8 cellular contexts compared by ENCODE assay signal in genomic region chr6:30103630-30104179, GRCh38. TPM values are rescaled to one million over a fixed set of nuclear protein-coding genes. Genes with fewer than 3 reads are reported as not detected.
DNase-seq lines count a peak whose midpoint lies in the region; ATAC-seq and TF ChIP-seq lines count a peak whose summit lies in the region.

No MANE protein-coding gene starts in this region.

- H3K79me1 ChIP-seq in trophoblast cell (ENCODE audit: low read length): no peaks in the 10 kb centered on the region

- H3K4me1 ChIP-seq in OCI-LY3 (ENCODE audit: low read length) (peaks cover 25% of the 10 kb centered on the region), esophagus muscularis mucosa (peaks cover 32 to 40% (median 37%) of the 10 kb centered on the region in 4 donors), trophoblast cell (ENCODE audit: control insufficient read depth in 1 of 2, insufficient read depth in 2 of 2, low read length in 2 of 2) (peaks cover 5 to 13% of the 10 kb centered on the region in 2 experiments)

- no peak overlapping the region for H3K9ac ChIP-seq in OCI-LY3 (ENCODE audit: low read length)
- H3K9ac ChIP-seq in trophoblast cell (ENCODE audit: low read length): no peak overlapping the region

- H4K91ac ChIP-seq in trophoblast cell (ENCODE audit: low read depth, low read length): no peak overlapping the region

- TF ChIP-seq CTCF in OCI-LY3 (IDR thresholded peaks at IDR 0.05; ENCODE audit: low read depth, low read length): no peak
- TF ChIP-seq CTCF in esophagus muscularis mucosa (IDR thresholded peaks at IDR 0.05): no peak

- DNase-seq in ELF-1 (ENCODE audit: low read depth, low spot score): peak; percentile 5
- DNase-seq in esophagus muscularis mucosa (ENCODE audit: extremely low spot score): no peak
- DNase-seq in trophoblast cell: peak in 1 of 2 donors; percentile 32
- DNase-seq in HUDEP-2 (lab: John Stamatoyannopoulos, UW; ENCODE audit: unreplicated experiment in 76 of 76): no peak
- no peak for DNase-seq in stimulated activated CD4-positive, alpha-beta T cell treated with anti-CD3 and anti-CD28 coated beads, Interleukin-12 subunit alpha, Interleukin-12 subunit beta, amount 100 ng/mL, for 4 hours
- no peak for DNase-seq in NAMALWA (ENCODE audit: low spot score)

- no peak overlapping the region for H4K8ac ChIP-seq in trophoblast cell (ENCODE audit: low read depth, low read length)

- H3K18ac ChIP-seq in trophoblast cell (ENCODE audit: low read length): no peak overlapping the region

- no peak overlapping the region for H2BK5ac ChIP-seq in trophoblast cell (ENCODE audit: low read depth, low read length, poor library complexity)

- H3K79me2 ChIP-seq in OCI-LY3 (ENCODE audit: low read length) (no peaks in the 10 kb centered on the region), trophoblast cell (ENCODE audit: control insufficient read depth, insufficient read depth, low read length, poor library complexity) (no peaks in the 10 kb centered on the region)

- no peak overlapping the region for H2AK5ac ChIP-seq in trophoblast cell (ENCODE audit: low read length)

- H3K27ac ChIP-seq in OCI-LY3 (ENCODE audit: low read length) (no peak overlapping the region), esophagus muscularis mucosa (replicated peaks in 1 of 4) (peak overlapping the region in 1 of 4 donors; percentile 74), trophoblast cell (ENCODE audit: low read depth, low read length) (no peak overlapping the region)

- ATAC-seq in GM18505 (IDR thresholded peaks at IDR 0.05; ENCODE audit: unreplicated experiment): no peak

- no peak overlapping the region for H2BK12ac ChIP-seq in trophoblast cell (ENCODE audit: low read length)

- no peak overlapping the region for H3K4me3 ChIP-seq in OCI-LY3 (ENCODE audit: low read length)
- peak overlapping the region; percentile 43 to 64 (median 47) for H3K4me3 ChIP-seq in esophagus muscularis mucosa
- peak overlapping the region; percentile 2 for H3K4me3 ChIP-seq in trophoblast cell (ENCODE audit: low read depth, low read length)

- TF ChIP-seq POLR2A in esophagus muscularis mucosa (IDR thresholded peaks at IDR 0.05; ENCODE audit: low read depth): no peak
- no peak for TF ChIP-seq POLR2A in GM18505 (IDR thresholded peaks at IDR 0.05; ENCODE audit: borderline replicate concordance, extremely low read depth, insufficient read depth, insufficient read length)

- 18% methylated on average over 12 of the region's 12 CpGs for WGBS in esophagus muscularis mucosa
- no CpG with 5 or more reads among the region's 12 CpGs for WGBS in trophoblast cell (ENCODE audit: extremely low coverage, insufficient coverage, insufficient read length)

- H3K27me3 ChIP-seq in OCI-LY3 (ENCODE audit: low read depth, low read length) (peaks cover 22% of the 10 kb centered on the region), esophagus muscularis mucosa (peaks cover 7 to 57% (median 19%) of the 10 kb centered on the region in 4 donors), trophoblast cell (ENCODE audit: insufficient read depth, low read length) (peaks cover 32% of the 10 kb centered on the region)

- no peak overlapping the region for H3K23ac ChIP-seq in trophoblast cell (ENCODE audit: low read length)

- no peak overlapping the region for H3K4ac ChIP-seq in trophoblast cell (ENCODE audit: low read depth, low read length)

- H4K20me1 ChIP-seq in OCI-LY3 (ENCODE audit: insufficient read depth, low read length): no peaks in the 10 kb centered on the region

- no peak overlapping the region for H4K12ac ChIP-seq in trophoblast cell (ENCODE audit: low read depth, low read length)

- H3K9me3 ChIP-seq in OCI-LY3 (ENCODE audit: insufficient read depth, low read length): no peaks in the 10 kb centered on the region
- H3K9me3 ChIP-seq in esophagus muscularis mucosa: no peaks in the 10 kb centered on the region
- no peaks in the 10 kb centered on the region for H3K9me3 ChIP-seq in trophoblast cell (ENCODE audit: insufficient read depth, low read depth, low read length)

- intact Hi-C loops in esophagus muscularis mucosa (cut with DNase I): loop anchor here (1.0 to 5.0 kb wide), 2 partner anchors 28 to 36 kb away; partner anchors contain the start of gene PPP1R11

- H2AFZ ChIP-seq in OCI-LY3 (ENCODE audit: low read depth, low read length) (no peak overlapping the region), trophoblast cell (ENCODE audit: insufficient read depth, low read length, poor library complexity) (no peak overlapping the region)

- TF ChIP-seq EP300 in esophagus muscularis mucosa (IDR thresholded peaks at IDR 0.05): no peak

- H3K14ac ChIP-seq in trophoblast cell (ENCODE audit: low read length): no peak overlapping the region

- H2BK120ac ChIP-seq in trophoblast cell (ENCODE audit: insufficient read depth, low read length, poor library complexity): no peak overlapping the region

- H3K4me2 ChIP-seq in OCI-LY3 (ENCODE audit: low read length) (peak overlapping the region; percentile 98), trophoblast cell (ENCODE audit: low read length) (peak overlapping the region; percentile 70)

- H3K36me3 ChIP-seq in OCI-LY3 (replicated peaks; ENCODE audit: low read depth, low read length) (no peaks in the 10 kb centered on the region), esophagus muscularis mucosa (no peaks in the 10 kb centered on the region), trophoblast cell (ENCODE audit: control insufficient read depth in 1 of 2, insufficient read depth in 2 of 2, low read length in 2 of 2) (no peaks in the 10 kb centered on the region)

RNA-seq across cellular contexts. Expression of gene TRIM31, which starts 9.2 kb away (rescaled TPM):
- total RNA-seq in esophagus muscularis mucosa: 1 to 10 TPM in 1 of 4 donors, not detected in 3; 1.3 TPM
- polyA plus RNA-seq in trophoblast cell (2013): not detected in 2 replicates

RNA-seq across cellular contexts. Expression of gene RNF39, which starts 28.1 kb away (rescaled TPM):
- under 1 TPM in 1 of 4 donors, not detected in 3; 0.11 TPM for total RNA-seq in esophagus muscularis mucosa
- polyA plus RNA-seq in trophoblast cell (2013): 0.03 TPM in 1 of 2 replicates, not detected in the other

RNA-seq across cellular contexts. Expression of gene TRIM40, which starts 32.2 kb away (rescaled TPM):
- total RNA-seq in esophagus muscularis mucosa: not detected
- polyA plus RNA-seq in trophoblast cell (2013): not detected in 2 replicates

RNA-seq across cellular contexts. Expression of gene PPP1R11, which starts 36.7 kb away (rescaled TPM):
- 10 to 100 TPM; 50.7 to 64.7 (median 60.2) TPM for total RNA-seq in esophagus muscularis mucosa
- polyA plus RNA-seq in trophoblast cell (2013): 44.8 and 45.9 TPM in 2 replicates

RNA-seq across cellular contexts. Expression of gene POLR1H, which starts 42.6 kb away (rescaled TPM):
- 10 to 100 TPM; 12.9 to 21.0 (median 17.4) TPM for total RNA-seq in esophagus muscularis mucosa
- polyA plus RNA-seq in trophoblast cell (2013): 29.1 and 29.2 TPM in 2 replicates
